In genomic region chr1:92784639-92785500, GRCh38 we compare ENCODE assay signal across 8 cellular contexts. TPM values are rescaled to one million over a fixed set of nuclear protein-coding genes. Genes with fewer than 3 reads are reported as not detected.
A peak's percentile ranks its signal among the peaks of the same experiment; 100 is the strongest.
DNase-seq lines count a peak whose midpoint lies in the region; ATAC-seq and TF ChIP-seq lines count a peak whose summit lies in the region.

Gene EVI5, minus strand, starts transcription at chr1:92785108. Its CDS starts 48,562 bp downstream, at chr1:92736546.

- H3K27ac ChIP-seq in rectal smooth muscle tissue (ENCODE audit: low read depth, low read length) (peak within 1 kb of the TSS; percentile 99), aorta (ENCODE audit: low read depth in 1 of 2, low read length in 2 of 2) (peak within 1 kb of the TSS; percentile 85 to 94)

- in situ Hi-C loops in astrocyte of the cerebellum (cut with HindIII; ENCODE audit: low sequenced_read_pairs): no loop called here

- 0% methylated on average over 72 to 94 of the region's 94 CpGs for WGBS in aorta, 2 donors

- peak within 1 kb of the TSS; percentile 76 for H3K9ac ChIP-seq in rectal smooth muscle tissue (ENCODE audit: low read length)

- no peaks in the 10 kb centered on the region for H3K36me3 ChIP-seq in rectal smooth muscle tissue (ENCODE audit: control insufficient read depth, insufficient read depth, low read length)
- H3K36me3 ChIP-seq in aorta (ENCODE audit: control insufficient read depth in 1 of 2, insufficient read depth in 2 of 2, low read length in 1 of 2): no peaks in the 10 kb centered on the region

- H3K4me3 ChIP-seq in astrocyte of the cerebellum (ENCODE audit: low read depth, low read length): peak within 1 kb of the TSS; percentile 67
- H3K4me3 ChIP-seq in rectal smooth muscle tissue (ENCODE audit: low read length): peak within 1 kb of the TSS; percentile 72
- H3K4me3 ChIP-seq in aorta (ENCODE audit: low read length in 2 of 2): peak within 1 kb of the TSS; percentile 41 to 67

- intact Hi-C loops in aorta (cut with DNase I): loop anchor here (5.0 kb wide), 1 partner anchor 47 kb away; the partner anchor contains the start of gene RPL5 (in 2 of the 2)

- H3K4me1 ChIP-seq in rectal smooth muscle tissue (ENCODE audit: control insufficient read depth, insufficient read depth, low read length) (no peaks in the 10 kb centered on the region), aorta (ENCODE audit: control insufficient read depth in 1 of 2, insufficient read depth in 2 of 2, low read length in 2 of 2) (no peaks in the 10 kb centered on the region)

- peak; percentile 80 to 88 for DNase-seq in NCI-H187 (lab: John Stamatoyannopoulos, UW)
- DNase-seq in T-helper 22 cell (ENCODE audit: low read depth): peak; percentile 9
- DNase-seq in astrocyte of the cerebellum (ENCODE audit: low read depth): peak; percentile 92
- DNase-seq in hepatic stellate cell (ENCODE audit: low spot score): peak; percentile 94
- DNase-seq in aorta: peak; percentile 97 to 99

- ATAC-seq in GM18502 (IDR thresholded peaks at IDR 0.05; ENCODE audit: poor library complexity, unreplicated experiment) (peak; percentile 94), HG02943 (IDR thresholded peaks at IDR 0.05; ENCODE audit: low read depth, unreplicated experiment) (peak; percentile 90), aorta (ENCODE audit: low FRiP score) (peak; percentile 97)

- no peak for TF ChIP-seq CTCF in astrocyte of the cerebellum (IDR thresholded peaks at IDR 0.05; ENCODE audit: low read depth, low read length, missing control alignments)

- H3K27me3 ChIP-seq in rectal smooth muscle tissue (ENCODE audit: control insufficient read depth, insufficient read depth, low read length): no peaks in the 10 kb centered on the region
- no peaks in the 10 kb centered on the region for H3K27me3 ChIP-seq in aorta (ENCODE audit: control insufficient read depth in 1 of 2, insufficient read depth in 2 of 2, low read length in 1 of 2)

- no peaks in the 10 kb centered on the region for H3K9me3 ChIP-seq in aorta (ENCODE audit: control insufficient read depth, low read length)

RNA-seq across cellular contexts. Expression of gene EVI5, which starts in this region (rescaled TPM):
- total RNA-seq in aorta: 10 to 100 TPM; 47.5 to 54.7 TPM
- 10 to 100 TPM in 1 of 2 donors, 1 to 10 TPM in 1; 8.3 to 10.5 TPM for polyA plus RNA-seq in aorta

Comparison
In these comparisons a context has a peak if more than half of its experiments do, and no peak if none do; other contexts are left out.
1. Peak in every context shown above with its lines: DNase-seq, ATAC-seq, H3K4me3 ChIP-seq and H3K27ac ChIP-seq.
2. DNase-seq: peak in every context shown above with its lines; median percentile 98 in aorta; 94 in hepatic stellate cell; 92 in astrocyte of the cerebellum; 84 in NCI-H187; 9 in T-helper 22 cell.